Comparison of ENCODE assay signal across 12 cellular contexts in the genomic region with DNA sequence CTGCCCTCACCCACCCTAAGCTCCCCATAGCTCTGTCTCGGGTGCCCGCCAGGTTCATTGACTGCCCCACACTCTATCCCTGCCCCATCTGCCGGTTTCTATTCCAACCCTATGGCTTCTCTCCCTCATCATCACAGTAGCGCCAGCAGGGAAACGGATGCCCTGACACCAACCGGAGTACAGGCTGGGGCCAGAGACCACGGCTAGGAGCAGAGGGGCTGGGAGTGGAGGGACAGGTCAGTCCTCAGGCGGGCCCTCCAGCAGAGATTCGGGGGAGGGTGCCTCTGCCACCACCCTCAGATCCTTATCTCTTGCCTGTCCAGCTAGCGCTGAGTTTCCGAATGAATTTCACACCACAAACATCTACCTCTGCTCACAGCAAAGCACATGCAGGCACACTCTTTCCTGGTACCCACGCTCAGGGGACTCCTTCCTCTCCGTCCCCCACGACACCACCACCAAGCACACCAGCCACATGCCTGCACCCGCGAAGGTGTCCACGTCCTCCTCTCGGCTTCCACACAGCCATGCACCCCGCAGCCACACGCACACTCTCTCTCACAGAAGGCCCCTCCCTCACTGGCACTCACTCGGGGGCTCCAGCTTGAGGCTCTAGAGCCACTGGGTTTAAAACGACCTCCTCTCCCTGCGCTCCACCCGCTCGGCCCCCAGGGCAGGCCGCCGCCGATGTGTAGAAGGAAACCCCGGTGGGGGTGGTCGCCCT. TPM values are rescaled to one million over a fixed set of nuclear protein-coding genes. Genes with fewer than 3 reads are reported as not detected.
A peak's percentile ranks its signal among the peaks of the same experiment; 100 is the strongest.
DNase-seq lines count a peak whose midpoint lies in the region; ATAC-seq and TF ChIP-seq lines count a peak whose summit lies in the region.
"Had no signal": no experiment of that assay in that cellular context is flagged by ENCODE, and none has a peak within 500 bp of the region (broad histone marks: within the 10 kb centered on the region; RNA-seq: fewer than 3 reads in every experiment).

No MANE protein-coding gene starts in this region.

- no peaks in the 10 kb centered on the region for H3K36me3 Mint-ChIP-seq in activated CD8-positive, alpha-beta T cell treated with anti-CD3 and anti-CD28 coated beads for 36 hours (ENCODE audit: low read depth)

- no peak for TF ChIP-seq CTCF in activated CD8-positive, alpha-beta T cell treated with anti-CD3 and anti-CD28 coated beads for 36 hours (IDR thresholded peaks at IDR 0.05)
- TF ChIP-seq CTCF in lower lobe of right lung (IDR thresholded peaks at IDR 0.05) = no peak
- no peak for TF ChIP-seq CTCF in tibial artery (IDR thresholded peaks at IDR 0.05)

- H3K27ac ChIP-seq in lower lobe of right lung (peak overlapping the region; percentile 56), tibial artery (no peak overlapping the region)
- H3K27ac ChIP-seq: parathyroid adenoma had no signal

- H3K4me3 ChIP-seq in lower lobe of right lung (peak overlapping the region; percentile 43), tibial artery (peak overlapping the region; percentile 24 to 43)

- CTCF ChIA-PET in activated CD8-positive, alpha-beta T cell treated with anti-CD3 and anti-CD28 coated beads for 36 hours (lab: Charles Lee) = no interaction called here

- POLR2A ChIA-PET in activated CD8-positive, alpha-beta T cell treated with anti-CD3 and anti-CD28 coated beads for 36 hours (lab: Charles Lee) = interaction anchor here (1.4 kb wide), 1 partner anchor 11 kb away, joined by 3 read pairs; no protein-coding TSS in a partner anchor

- no peak overlapping the region for H3K4me3 Mint-ChIP-seq in activated CD8-positive, alpha-beta T cell treated with anti-CD3 and anti-CD28 coated beads for 36 hours

- no peaks in the 10 kb centered on the region for H3K9me3 Mint-ChIP-seq in activated CD8-positive, alpha-beta T cell treated with anti-CD3 and anti-CD28 coated beads for 36 hours

- H3K36me3 ChIP-seq in lower lobe of right lung (no peaks in the 10 kb centered on the region), tibial artery (no peaks in the 10 kb centered on the region)

- H3K4me1 ChIP-seq in lower lobe of right lung (peaks cover 32% of the 10 kb centered on the region), tibial artery (peaks cover 3 to 18% (median 16%) of the 10 kb centered on the region in 4 donors)
- H3K4me1 ChIP-seq: parathyroid adenoma had no signal

- peak; percentile 32 for ATAC-seq in activated CD8-positive, alpha-beta T cell treated with anti-CD3 and anti-CD28 coated beads for 36 hours
- ATAC-seq in lower lobe of right lung (peak in 1 of 2 donors; percentile 16), HG02870 (IDR thresholded peaks at IDR 0.05; ENCODE audit: unreplicated experiment) (no peak), HG03095 (IDR thresholded peaks at IDR 0.05; ENCODE audit: unreplicated experiment) (no peak)

- no peaks in the 10 kb centered on the region for H3K9me3 ChIP-seq in lower lobe of right lung
- H3K9me3 ChIP-seq in tibial artery = no peaks in the 10 kb centered on the region

- H3K4me1 Mint-ChIP-seq in activated CD8-positive, alpha-beta T cell treated with anti-CD3 and anti-CD28 coated beads for 36 hours (ENCODE audit: low read depth) = peaks cover 4% of the 10 kb centered on the region

- H3K27me3 ChIP-seq in lower lobe of right lung (ENCODE audit: low read depth) (peaks cover 80% of the 10 kb centered on the region), tibial artery (peaks cover 0 to 93% of the 10 kb centered on the region in 2 donors)

- no peak overlapping the region for H3K27ac Mint-ChIP-seq in activated CD8-positive, alpha-beta T cell treated with anti-CD3 and anti-CD28 coated beads for 36 hours

- peaks cover 43% of the 10 kb centered on the region for H3K27me3 Mint-ChIP-seq in activated CD8-positive, alpha-beta T cell treated with anti-CD3 and anti-CD28 coated beads for 36 hours

- DNase-seq in activated CD8-positive, alpha-beta memory T cell treated with anti-CD3 and anti-CD28 coated beads, Interleukin-2, amount 50 U/mL, for 48 hours = peak; percentile 54
- no peak for DNase-seq in activated CD8-positive, alpha-beta memory T cell treated with anti-CD3 and anti-CD28 coated beads for 24 hours
- no peak for DNase-seq in activated CD8-positive, alpha-beta T cell treated with anti-CD3 and anti-CD28 coated beads for 36 hours
- no peak for DNase-seq in lower lobe of right lung
- no peak for DNase-seq in tibial artery
- no peak for DNase-seq in T1000 (lab: John Stamatoyannopoulos, UW)
- DNase-seq: HCEC 1CT, MM.1S, T-helper 1 cell had no signal

- intact Hi-C loops in activated CD8-positive, alpha-beta T cell treated with anti-CD3 and anti-CD28 coated beads for 36 hours (cut with micrococcal nuclease) = no loop called here
- intact Hi-C loops in lower lobe of right lung (cut with DNase I) = no loop called here
- intact Hi-C loops in tibial artery (cut with DNase I; ENCODE audit: low total_unique reads) = no loop called here

RNA-seq across cellular contexts. Expression of a gene that starts 7.2 kb away (rescaled TPM):
- not detected for total RNA-seq in activated CD8-positive, alpha-beta T cell treated with anti-CD3 and anti-CD28 coated beads for 36 hours
- 15.4 TPM for total RNA-seq in lower lobe of right lung

RNA-seq across cellular contexts. Expression of a gene that starts 35.0 kb away (rescaled TPM):
- total RNA-seq in activated CD8-positive, alpha-beta T cell treated with anti-CD3 and anti-CD28 coated beads for 36 hours = not detected
- 22.6 TPM for total RNA-seq in lower lobe of right lung

Comparison
In these comparisons a context has a peak if more than half of its experiments do, and no peak if none do; other contexts are left out.
1. RNA of a gene that starts 7.2 kb away (total RNA-seq): 15.4 TPM in lower lobe of right lung (single experiment); not detected in activated CD8-positive, alpha-beta T cell treated with anti-CD3 and anti-CD28 coated beads for 36 hours; every median in the first group is over 10 times any median in the second.
2. RNA of a gene that starts 35.0 kb away (total RNA-seq): 22.6 TPM in lower lobe of right lung (single experiment); not detected in activated CD8-positive, alpha-beta T cell treated with anti-CD3 and anti-CD28 coated beads for 36 hours; every median in the first group is over 10 times any median in the second.